ENCODE assay signal across 18 cellular contexts in the genomic region with DNA sequence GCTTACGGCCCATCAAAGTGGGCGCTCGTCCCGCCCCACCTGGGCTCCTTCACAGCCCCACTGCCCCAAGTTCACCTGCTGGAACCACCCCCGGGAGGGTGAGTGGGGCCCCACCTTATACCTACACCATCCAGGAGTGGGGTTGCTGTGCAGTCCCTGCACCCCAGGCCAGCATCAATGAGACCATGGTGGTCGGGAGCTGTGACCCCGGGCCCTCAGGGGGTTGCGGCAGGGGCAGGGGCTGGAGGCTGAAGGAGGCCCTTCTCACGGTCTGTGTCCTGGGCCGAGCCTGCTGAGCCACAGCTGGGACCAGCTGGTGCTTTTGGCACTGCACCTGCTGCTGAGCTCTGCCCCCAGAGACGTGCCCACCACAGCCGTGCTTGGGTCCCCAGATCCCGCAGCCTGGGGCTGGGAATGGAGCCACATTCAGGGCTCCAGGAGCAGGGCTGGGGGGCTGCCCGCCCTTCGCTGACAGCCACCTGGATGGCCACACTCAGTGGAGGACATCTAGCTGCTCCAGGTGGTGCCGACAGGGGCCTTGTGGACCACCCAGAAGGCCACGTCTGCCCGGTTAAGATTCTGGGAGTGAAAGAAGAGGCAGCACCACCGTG. TPM values are rescaled to one million over a fixed set of nuclear protein-coding genes. Genes with fewer than 3 reads are reported as not detected.
"Had no signal": no experiment of that assay in that cellular context is flagged by ENCODE, and none has a peak within 500 bp of the region (broad histone marks: within the 10 kb centered on the region; RNA-seq: fewer than 3 reads in every experiment).

No MANE protein-coding gene starts in this region.

- H3K27ac Mint-ChIP-seq: activated CD4-positive, alpha-beta memory T cell treated with anti-CD3 and anti-CD28 coated beads, Interleukin-2, amount 10 ng/mL, durations not matched to agents 7 days and 5 days; activated CD4-positive, alpha-beta T cell treated with anti-CD3 and anti-CD28 coated beads for 36 hours; activated naive CD4-positive, alpha-beta T cell treated with anti-CD3 and anti-CD28 coated beads for 36 hours; effector memory CD8-positive, alpha-beta T cell; naive B cell; stimulated activated effector memory CD8-positive, alpha-beta T cell treated with anti-CD3 and anti-CD28 coated beads, Interleukin-12 subunit alpha, Interleukin-12 subunit beta, amount 100 ng/mL, for 72 hours; T-helper 17 cell had no signal

- H3K4me1 ChIP-seq: foreskin keratinocyte, prostate gland, transverse colon had no signal

- H3K27me3 Mint-ChIP-seq: activated CD4-positive, alpha-beta memory T cell treated with anti-CD3 and anti-CD28 coated beads, Interleukin-2, amount 10 ng/mL, durations not matched to agents 7 days and 5 days; activated CD4-positive, alpha-beta T cell treated with anti-CD3 and anti-CD28 coated beads for 36 hours; effector memory CD8-positive, alpha-beta T cell had no signal

- H3K27me3 ChIP-seq: ascending aorta, foreskin keratinocyte had no signal

- ATAC-seq: activated CD4-positive, alpha-beta T cell treated with anti-CD3 and anti-CD28 coated beads for 36 hours; effector memory CD8-positive, alpha-beta T cell; foreskin keratinocyte; stimulated activated effector memory CD8-positive, alpha-beta T cell treated with anti-CD3 and anti-CD28 coated beads, Interleukin-12 subunit alpha, Interleukin-12 subunit beta, amount 100 ng/mL, for 72 hours; T-helper 17 cell had no signal

- H3K36me3 ChIP-seq: ascending aorta, neutrophil, prostate gland, transverse colon had no signal

- H3K4me3 Mint-ChIP-seq: activated CD4-positive, alpha-beta memory T cell treated with anti-CD3 and anti-CD28 coated beads, Interleukin-2, amount 10 ng/mL, durations not matched to agents 7 days and 5 days; activated CD4-positive, alpha-beta T cell treated with anti-CD3 and anti-CD28 coated beads for 36 hours; activated naive CD4-positive, alpha-beta T cell treated with anti-CD3 and anti-CD28 coated beads for 36 hours; effector memory CD8-positive, alpha-beta T cell; naive B cell; stimulated activated effector memory CD8-positive, alpha-beta T cell treated with anti-CD3 and anti-CD28 coated beads, Interleukin-12 subunit alpha, Interleukin-12 subunit beta, amount 100 ng/mL, for 72 hours; T-helper 17 cell had no signal

- H3K36me3 Mint-ChIP-seq: naive B cell; stimulated activated effector memory CD8-positive, alpha-beta T cell treated with anti-CD3 and anti-CD28 coated beads, Interleukin-12 subunit alpha, Interleukin-12 subunit beta, amount 100 ng/mL, for 72 hours had no signal

- H3K27ac ChIP-seq: ascending aorta, foreskin keratinocyte, neutrophil, prostate gland, transverse colon had no signal

- H3K9me3 ChIP-seq: ascending aorta, neutrophil, prostate gland, transverse colon had no signal

- DNase-seq: activated CD4-positive, alpha-beta memory T cell treated with anti-CD3 and anti-CD28 coated beads, Interleukin-2, amount 10 ng/mL, durations not matched to agents 7 days and 5 days; activated CD4-positive, alpha-beta T cell treated with anti-CD3 and anti-CD28 coated beads for 36 hours; activated naive CD4-positive, alpha-beta T cell treated with anti-CD3 and anti-CD28 coated beads for 36 hours; dermis blood vessel endothelial cell; effector memory CD8-positive, alpha-beta T cell; foreskin keratinocyte; naive B cell; T-helper 17 cell; transverse colon had no signal

- H3K4me3 ChIP-seq: ascending aorta, prostate gland, transverse colon had no signal

- H3K9me3 Mint-ChIP-seq: activated CD4-positive, alpha-beta memory T cell treated with anti-CD3 and anti-CD28 coated beads, Interleukin-2, amount 10 ng/mL, durations not matched to agents 7 days and 5 days; activated naive CD4-positive, alpha-beta T cell treated with anti-CD3 and anti-CD28 coated beads for 36 hours; effector memory CD8-positive, alpha-beta T cell; naive B cell; stimulated activated effector memory CD8-positive, alpha-beta T cell treated with anti-CD3 and anti-CD28 coated beads, Interleukin-12 subunit alpha, Interleukin-12 subunit beta, amount 100 ng/mL, for 72 hours had no signal

RNA-seq across cellular contexts. Expression of a gene that starts 17.4 kb away (rescaled TPM):
- total RNA-seq: activated CD4-positive, alpha-beta memory T cell treated with anti-CD3 and anti-CD28 coated beads, Interleukin-2, amount 10 ng/mL, durations not matched to agents 7 days and 5 days; activated CD4-positive, alpha-beta T cell treated with anti-CD3 and anti-CD28 coated beads for 36 hours; activated naive CD4-positive, alpha-beta T cell treated with anti-CD3 and anti-CD28 coated beads for 36 hours; ascending aorta; bronchial epithelial cell; chondrocyte; dermis blood vessel endothelial cell; foreskin keratinocyte; lung microvascular endothelial cell; mononuclear cell; subcutaneous adipose tissue; T-helper 17 cell; transverse colon had no signal

RNA-seq across cellular contexts. Expression of a gene that starts 30.3 kb away (rescaled TPM):
- total RNA-seq: dermis blood vessel endothelial cell, lung microvascular endothelial cell, mononuclear cell, T-helper 17 cell had no signal
